1 cellular context compared by ENCODE assay signal in the genomic region with DNA sequence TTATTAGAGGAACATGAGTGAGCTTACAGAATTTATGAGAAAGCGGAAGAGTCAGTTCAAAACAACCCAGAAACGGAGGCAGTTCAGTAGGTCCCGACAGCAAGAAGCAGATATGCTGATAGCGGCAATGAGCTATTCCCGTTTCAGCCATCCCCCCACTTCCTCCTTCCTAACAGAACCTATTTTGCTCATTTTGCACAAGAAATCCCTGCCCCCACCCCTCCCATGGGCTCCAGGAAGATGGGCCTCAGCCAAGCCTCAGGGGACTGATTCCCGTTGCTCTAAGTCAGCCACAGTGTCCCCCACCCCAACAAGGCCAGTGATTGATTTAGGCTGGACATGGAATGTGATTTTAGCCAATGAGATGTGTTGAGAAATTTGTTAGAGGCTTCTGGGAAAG.
A peak's percentile ranks its signal among the peaks of the same experiment; 100 is the strongest.
TF ChIP-seq lines count a peak whose summit lies in the region.

No MANE protein-coding gene starts in this region.

TF ChIP-seq in K562, 482 proteins besides CTCF, POLR2A, EP300 and RAD21 (continued from another document and continues in another):
- no peak for TF ChIP-seq USF1 (CRISPR knock-in tag; IDR thresholded peaks at IDR 0.05)
- TF ChIP-seq FIP1L1 (IDR thresholded peaks at IDR 0.05; ENCODE audit: low read depth, low read length, poor library complexity, severe bottlenecking), result no peak
- TF ChIP-seq LEF1 (IDR thresholded peaks at IDR 0.05), result peak; percentile 84
- 0 out of 2 replicates have a peak, but pooled peaks have one; percentile 4 for TF ChIP-seq BCOR (IDR thresholded peaks at IDR 0.05)
- no peak for TF ChIP-seq ZNF707 (CRISPR knock-in tag; conservative IDR thresholded peaks at IDR 0.05)
- TF ChIP-seq SIN3B (IDR thresholded peaks at IDR 0.05; ENCODE audit: low read depth), result no peak
- no peak for TF ChIP-seq RNF219 (CRISPR knock-in tag; IDR thresholded peaks at IDR 0.05)
- no peak for TF ChIP-seq ILF3 (IDR thresholded peaks at IDR 0.05; ENCODE audit: borderline replicate concordance)
- TF ChIP-seq, protein P1, sequence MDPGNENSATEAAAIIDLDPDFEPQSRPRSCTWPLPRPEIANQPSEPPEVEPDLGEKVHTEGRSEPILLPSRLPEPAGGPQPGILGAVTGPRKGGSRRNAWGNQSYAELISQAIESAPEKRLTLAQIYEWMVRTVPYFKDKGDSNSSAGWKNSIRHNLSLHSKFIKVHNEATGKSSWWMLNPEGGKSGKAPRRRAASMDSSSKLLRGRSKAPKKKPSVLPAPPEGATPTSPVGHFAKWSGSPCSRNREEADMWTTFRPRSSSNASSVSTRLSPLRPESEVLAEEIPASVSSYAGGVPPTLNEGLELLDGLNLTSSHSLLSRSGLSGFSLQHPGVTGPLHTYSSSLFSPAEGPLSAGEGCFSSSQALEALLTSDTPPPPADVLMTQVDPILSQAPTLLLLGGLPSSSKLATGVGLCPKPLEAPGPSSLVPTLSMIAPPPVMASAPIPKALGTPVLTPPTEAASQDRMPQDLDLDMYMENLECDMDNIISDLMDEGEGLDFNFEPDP (CRISPR knock-in tag; IDR thresholded peaks at IDR 0.05), result no peak
- peak; percentile 65; the same call in 1 of the 2 replicates for TF ChIP-seq ZNF197 (CRISPR knock-in tag; IDR thresholded peaks at IDR 0.05; ENCODE audit: low read depth)
- TF ChIP-seq HNRNPL (IDR thresholded peaks at IDR 0.05; ENCODE audit: low read depth, low read length), result no peak
- no peak for TF ChIP-seq ZBTB12 (CRISPR knock-in tag; IDR thresholded peaks at IDR 0.05)
- TF ChIP-seq MCM3 (IDR thresholded peaks at IDR 0.05), result no peak
- 0 out of 2 replicates have a peak, but pooled peaks have one; percentile 19 for TF ChIP-seq ZBTB9 (CRISPR knock-in tag; IDR thresholded peaks at IDR 0.05)
- TF ChIP-seq ZC3H4 (CRISPR knock-in tag; IDR thresholded peaks at IDR 0.05; ENCODE audit: borderline replicate concordance), result no peak
- no peak for TF ChIP-seq TRIM25 (IDR thresholded peaks at IDR 0.05; ENCODE audit: borderline replicate concordance)
- TF ChIP-seq, protein P2, sequence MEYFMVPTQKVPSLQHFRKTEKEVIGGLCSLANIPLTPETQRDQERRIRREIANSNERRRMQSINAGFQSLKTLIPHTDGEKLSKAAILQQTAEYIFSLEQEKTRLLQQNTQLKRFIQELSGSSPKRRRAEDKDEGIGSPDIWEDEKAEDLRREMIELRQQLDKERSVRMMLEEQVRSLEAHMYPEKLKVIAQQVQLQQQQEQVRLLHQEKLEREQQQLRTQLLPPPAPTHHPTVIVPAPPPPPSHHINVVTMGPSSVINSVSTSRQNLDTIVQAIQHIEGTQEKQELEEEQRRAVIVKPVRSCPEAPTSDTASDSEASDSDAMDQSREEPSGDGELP (CRISPR knock-in tag; IDR thresholded peaks at IDR 0.05; ENCODE audit: borderline replicate concordance), result no peak
- no peak for TF ChIP-seq PHF8 (IDR thresholded peaks at IDR 0.05; ENCODE audit: borderline replicate concordance, low read length)
- TF ChIP-seq GABPB2 (CRISPR knock-in tag; conservative IDR thresholded peaks at IDR 0.05), result no peak
- TF ChIP-seq ZNF121 (CRISPR knock-in tag; conservative IDR thresholded peaks at IDR 0.05), result no peak
- TF ChIP-seq AFF1 (IDR thresholded peaks at IDR 0.05; ENCODE audit: low read depth in 1 of 2, partially characterized antibody in 2 of 2), result peak in 1 of 2 experiments; percentile 32
- no peak for TF ChIP-seq NFIC (IDR thresholded peaks at IDR 0.05)
- TF ChIP-seq HMBOX1 (IDR thresholded peaks at IDR 0.05), result no peak
- TF ChIP-seq ZNF398 (CRISPR knock-in tag; IDR thresholded peaks at IDR 0.05), result no peak
- no peak for TF ChIP-seq RFX1 (IDR thresholded peaks at IDR 0.05)
